20 cellular contexts compared by ENCODE assay signal in genomic region chr16:6947291-6947690, GRCh38.
"Had no signal": no experiment of that assay in that cellular context is flagged by ENCODE, and none has a peak within 500 bp of the region (broad histone marks: within the 10 kb centered on the region; RNA-seq: fewer than 3 reads in every experiment).

No MANE protein-coding gene starts in this region.

- H3K4me3 ChIP-seq: esophagus squamous epithelium, gastroesophageal sphincter, left ventricle myocardium inferior, lower lobe of right lung, spleen, thoracic aorta, transverse colon had no signal

- FAIRE-seq: kidney had no signal

- ATAC-seq: effector memory CD8-positive, alpha-beta T cell; gastroesophageal sphincter; left cardiac atrium; lower lobe of right lung; naive thymus-derived CD4-positive, alpha-beta T cell; sciatic nerve; stimulated activated memory B cell treated with anti-CD40 and anti-IgM and Interleukin-4, amounts not matched to agents 10 μg/mL and 1 μg/mL and 100 μg/mL, for 72 hours had no signal

- H3K27me3 ChIP-seq: esophagus squamous epithelium, gastroesophageal sphincter, spleen, transverse colon had no signal

- H3K27ac ChIP-seq: gastroesophageal sphincter, left ventricle myocardium inferior, lower lobe of right lung, spleen, thoracic aorta, transverse colon had no signal

- DNase-seq: effector memory CD8-positive, alpha-beta T cell; esophagus squamous epithelium; foreskin fibroblast; immature natural killer cell; kidney; left cardiac atrium; left ventricle myocardium inferior; lower lobe of right lung; midbrain; naive thymus-derived CD4-positive, alpha-beta T cell; nephron progenitor cell; spleen; stimulated activated CD4-positive, alpha-beta T cell treated with anti-CD3 and anti-CD28 coated beads, Interleukin-15, amount 100 ng/mL, for 24 hours; stimulated activated CD4-positive, alpha-beta T cell treated with anti-CD3 and anti-CD28 coated beads, Interleukin-1b, Interleukin-23, amount 100 ng/mL, for 48 hours; stimulated activated CD4-positive, alpha-beta T cell treated with anti-CD3 and anti-CD28 coated beads, Interleukin-4, amount 100 ng/mL, for 24 hours; transverse colon had no signal
